7 cellular contexts compared by ENCODE assay signal in the genomic region with DNA sequence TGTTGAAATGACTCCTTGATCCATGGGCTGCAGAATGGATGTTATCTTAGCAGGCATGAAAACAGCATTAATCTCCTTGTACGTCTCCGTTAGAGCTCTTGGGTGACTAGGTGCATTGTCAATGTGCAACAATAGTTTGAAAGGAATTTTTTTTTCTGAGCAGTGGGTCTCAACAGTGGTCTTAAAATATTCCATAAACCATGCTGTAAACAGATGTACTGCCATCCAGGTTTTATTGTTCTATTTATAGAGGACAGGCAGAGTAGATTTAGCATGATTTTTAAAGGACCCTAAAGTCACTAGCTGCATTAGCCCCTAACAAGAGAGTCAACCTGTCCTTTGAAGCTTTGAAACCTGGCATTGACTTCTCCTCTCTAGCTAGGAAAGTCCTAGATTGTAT.
"Had no signal": no experiment of that assay in that cellular context is flagged by ENCODE, and none has a peak within 500 bp of the region (broad histone marks: within the 10 kb centered on the region; RNA-seq: fewer than 3 reads in every experiment).

No MANE protein-coding gene starts in this region.

- ATAC-seq: GM12878 had no signal

- DNase-seq: GDM1, GF-D8 had no signal

- H3K4me3 ChIP-seq: GM12878 had no signal

- FAIRE-seq: G401.6, GM12878, GM12891, GM18507, GM19239 had no signal
